9 cellular contexts compared by ENCODE assay signal in the genomic region with DNA sequence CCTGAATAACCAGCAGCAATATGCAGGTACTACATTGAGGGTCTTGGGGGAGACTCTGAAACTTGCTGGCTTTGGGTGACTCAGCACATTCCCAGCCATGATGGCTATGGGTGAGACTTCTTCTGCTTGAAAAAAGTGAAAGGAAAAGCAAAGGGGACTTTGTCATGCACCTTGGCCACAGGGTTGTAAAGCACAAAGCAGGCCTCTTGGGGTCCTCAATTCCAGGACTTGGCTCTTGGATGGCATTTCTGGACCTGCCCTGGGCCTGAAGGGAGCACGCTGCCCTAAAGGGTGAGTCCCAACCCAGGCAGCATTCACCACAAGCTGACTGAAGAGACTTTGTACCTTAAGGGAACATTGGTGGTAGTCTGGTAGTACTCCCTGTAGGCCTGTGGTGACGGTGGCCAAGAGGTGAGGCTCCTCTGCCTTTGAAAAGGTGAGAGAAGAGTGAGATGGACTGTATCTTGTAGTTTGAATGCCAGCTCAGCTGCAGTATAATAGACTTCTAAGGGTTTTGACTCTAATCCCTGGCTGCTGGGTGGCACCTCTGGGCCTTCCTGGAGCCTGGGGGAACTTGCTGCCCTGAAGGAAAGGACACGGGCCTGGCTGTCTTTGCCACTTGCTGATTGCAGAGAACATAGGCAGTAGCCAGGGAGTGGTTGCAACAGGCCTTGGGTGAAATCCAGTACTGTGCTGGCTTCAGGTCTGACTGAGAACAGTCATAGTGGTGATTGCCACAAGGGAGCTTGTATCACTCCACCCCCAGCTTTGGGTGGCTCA. TPM values are rescaled to one million over a fixed set of nuclear protein-coding genes. Genes with fewer than 3 reads are reported as not detected.
DNase-seq lines count a peak whose midpoint lies in the region; ATAC-seq and TF ChIP-seq lines count a peak whose summit lies in the region.
"Had no signal": no experiment of that assay in that cellular context is flagged by ENCODE, and none has a peak within 500 bp of the region (broad histone marks: within the 10 kb centered on the region; RNA-seq: fewer than 3 reads in every experiment).

No MANE protein-coding gene starts in this region.

- peaks cover 21% of the 10 kb centered on the region for H3K36me3 Mint-ChIP-seq in activated naive CD8-positive, alpha-beta T cell treated with anti-CD3 and anti-CD28 coated beads, Interleukin-2, amount 10 ng/mL, durations not matched to agents 7 days and 5 days

- H3K27ac Mint-ChIP-seq in activated naive CD8-positive, alpha-beta T cell treated with anti-CD3 and anti-CD28 coated beads, Interleukin-2, amount 10 ng/mL, durations not matched to agents 7 days and 5 days = peak overlapping the region; percentile 97
- H3K27ac Mint-ChIP-seq: nephron had no signal

- no peaks in the 10 kb centered on the region for H3K27me3 ChIP-seq in osteoblast (ENCODE audit: insufficient read depth, low read length)
- no peaks in the 10 kb centered on the region for H3K27me3 ChIP-seq in H7 (ENCODE audit: control insufficient read depth, insufficient read depth, low read length)

- H3K4me3 Mint-ChIP-seq in activated naive CD8-positive, alpha-beta T cell treated with anti-CD3 and anti-CD28 coated beads, Interleukin-2, amount 10 ng/mL, durations not matched to agents 7 days and 5 days = peak overlapping the region; percentile 84
- H3K4me3 Mint-ChIP-seq: nephron had no signal

- peak overlapping the region; percentile 28 for H2AFZ ChIP-seq in osteoblast (ENCODE audit: low read length)

- ATAC-seq in Right ventricle myocardium inferior = peak; percentile 98
- ATAC-seq in HG03139 (IDR thresholded peaks at IDR 0.05; ENCODE audit: unreplicated experiment) = peak; percentile 65
- peak; percentile 46 for ATAC-seq in activated naive CD8-positive, alpha-beta T cell treated with anti-CD3 and anti-CD28 coated beads, Interleukin-2, amount 10 ng/mL, durations not matched to agents 7 days and 5 days (ENCODE audit: low read depth)

- peaks cover 20% of the 10 kb centered on the region for H3K4me1 ChIP-seq in osteoblast (ENCODE audit: insufficient read depth, low read length)

- intact Hi-C loops in Right ventricle myocardium inferior (cut with DNase I) (no loop called here), cardiac septum (cut with DNase I) (loop anchor here (10.0 kb wide), 1 partner anchor 66 kb away; no protein-coding TSS in a partner anchor)

- no peaks in the 10 kb centered on the region for H3K9me3 ChIP-seq in osteoblast (ENCODE audit: low read depth, low read length)

- no peaks in the 10 kb centered on the region for H4K20me1 ChIP-seq in osteoblast (ENCODE audit: insufficient read depth, low read length)

- H3K4me3 ChIP-seq in osteoblast (ENCODE audit: insufficient read depth, low read length) (no peak overlapping the region), H7 (ENCODE audit: insufficient read depth, low read depth, low read length) (no peak overlapping the region)

- peak overlapping the region; percentile 9 for H3K27ac ChIP-seq in osteoblast (ENCODE audit: low read depth, low read length)

- no peaks in the 10 kb centered on the region for H3K79me2 ChIP-seq in osteoblast (ENCODE audit: insufficient read depth, low read length)

- POLR2A ChIA-PET in activated naive CD8-positive, alpha-beta T cell treated with anti-CD3 and anti-CD28 coated beads, Interleukin-2, amount 10 ng/mL, durations not matched to agents 7 days and 5 days (lab: Charles Lee) = interaction anchor here (1.0 to 5.0 kb wide), 13 partner anchors 9 to 418 kb away, joined by 3 to 78 read pairs (median 7); partner anchors contain the start of gene CYTIP

- no peaks in the 10 kb centered on the region for H3K27me3 Mint-ChIP-seq in activated naive CD8-positive, alpha-beta T cell treated with anti-CD3 and anti-CD28 coated beads, Interleukin-2, amount 10 ng/mL, durations not matched to agents 7 days and 5 days

- H3K4me2 ChIP-seq in osteoblast (ENCODE audit: insufficient read depth, low read length) = no peak overlapping the region

- H3K4me1 Mint-ChIP-seq in activated naive CD8-positive, alpha-beta T cell treated with anti-CD3 and anti-CD28 coated beads, Interleukin-2, amount 10 ng/mL, durations not matched to agents 7 days and 5 days = peaks cover 65% of the 10 kb centered on the region
- H3K4me1 Mint-ChIP-seq: nephron had no signal

- H3K36me3 ChIP-seq in osteoblast (ENCODE audit: insufficient read depth, low read length) = no peaks in the 10 kb centered on the region
- H3K36me3 ChIP-seq in H7 (replicated peaks; ENCODE audit: control insufficient read depth, insufficient read depth, low read length) = no peaks in the 10 kb centered on the region

- DNase-seq in Right ventricle myocardium inferior (ENCODE audit: missing footprints) (peak; percentile 85), cardiac septum (ENCODE audit: low spot score) (no peak), osteoblast (ENCODE audit: insufficient read length, low spot score, missing footprints) (peak; percentile 81), H7 (no peak), NCI-H69 (lab: John Stamatoyannopoulos, UW) (no peak), midbrain (lab: John Stamatoyannopoulos, UW) (no peak)
- peak; percentile 53 for DNase-seq in activated naive CD8-positive, alpha-beta T cell treated with anti-CD3 and anti-CD28 coated beads, Interleukin-2, amount 10 ng/mL, durations not matched to agents 7 days and 5 days

- peaks cover 1% of the 10 kb centered on the region for H3K9me3 Mint-ChIP-seq in activated naive CD8-positive, alpha-beta T cell treated with anti-CD3 and anti-CD28 coated beads, Interleukin-2, amount 10 ng/mL, durations not matched to agents 7 days and 5 days
- H3K9me3 Mint-ChIP-seq: nephron had no signal

- TF ChIP-seq CTCF in osteoblast (IDR thresholded peaks at IDR 0.05; ENCODE audit: extremely low read depth, low read depth, low read length) = no peak

RNA-seq across cellular contexts. Expression of gene CYTIP, which starts 36.5 kb away (rescaled TPM):
- total RNA-seq in Right ventricle myocardium inferior (1.7 TPM), cardiac septum (2.5 TPM), osteoblast (1.2 and 1.4 TPM in 2 replicates)
- 100 to 1,000 TPM; 233 to 238 TPM for total RNA-seq in activated naive CD8-positive, alpha-beta T cell treated with anti-CD3 and anti-CD28 coated beads, Interleukin-2, amount 10 ng/mL, durations not matched to agents 7 days and 5 days
- total RNA-seq in H7 (2014; rRNA removed; shearing (Covaris generic)) = 0.87 TPM in 1 of 2 replicates, not detected in the other

Comparison
In these comparisons a context has a peak if more than half of its experiments do, and no peak if none do; other contexts are left out.
1. DNase-seq: peak in Right ventricle myocardium inferior (single experiment), activated naive CD8-positive, alpha-beta T cell treated with anti-CD3 and anti-CD28 coated beads, Interleukin-2, amount 10 ng/mL, durations not matched to agents 7 days and 5 days (single experiment) and osteoblast (single experiment); none in cardiac septum (single experiment), H7 (single experiment), NCI-H69 (single experiment) and midbrain (single experiment).
2. ATAC-seq: peak in every context shown above with its lines; median percentile 98 in Right ventricle myocardium inferior; 65 in HG03139; 46 in activated naive CD8-positive, alpha-beta T cell treated with anti-CD3 and anti-CD28 coated beads, Interleukin-2, amount 10 ng/mL, durations not matched to agents 7 days and 5 days.
3. RNA of gene CYTIP, which starts 36.5 kb away (total RNA-seq): 233 to 238 TPM in activated naive CD8-positive, alpha-beta T cell treated with anti-CD3 and anti-CD28 coated beads, Interleukin-2, amount 10 ng/mL, durations not matched to agents 7 days and 5 days; 2.5 TPM in cardiac septum (single experiment), 1.7 TPM in Right ventricle myocardium inferior (single experiment), 1.2 to 1.4 TPM in osteoblast and 0.87 TPM in H7; every median in the first group is over 10 times any median in the second.